In the genomic region with DNA sequence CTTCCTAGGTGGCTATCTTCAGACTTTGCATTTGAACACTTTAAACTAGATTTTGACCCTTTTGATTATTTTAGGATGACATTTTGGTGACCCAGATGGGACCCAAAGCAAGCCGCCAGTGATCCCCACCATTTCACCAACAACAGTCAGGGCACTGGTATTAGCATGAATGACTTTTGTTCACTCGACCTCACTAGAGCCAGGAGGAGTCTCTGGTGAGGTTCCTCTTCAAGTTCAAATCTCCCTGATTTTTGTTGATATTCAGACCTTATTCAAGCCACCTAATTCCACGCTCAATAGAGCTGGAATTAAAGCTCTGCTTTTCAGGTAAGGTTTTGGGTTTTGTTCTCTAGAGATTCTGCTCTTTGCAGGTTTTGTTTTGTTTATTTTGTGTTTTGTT, we compare ENCODE assay signal across 12 cellular contexts.
DNase-seq lines count a peak whose midpoint lies in the region; ATAC-seq and TF ChIP-seq lines count a peak whose summit lies in the region.
"Had no signal": no experiment of that assay in that cellular context is flagged by ENCODE, and none has a peak within 500 bp of the region (broad histone marks: within the 10 kb centered on the region; RNA-seq: fewer than 3 reads in every experiment).

No MANE protein-coding gene starts in this region.

- H3K4me1 ChIP-seq in Karpas-422 (ENCODE audit: low read length), result peaks cover 35% of the 10 kb centered on the region

- no peaks in the 10 kb centered on the region for H3K9me2 ChIP-seq in Karpas-422 (replicated peaks; ENCODE audit: insufficient read depth, low read length)

- peaks cover 40% of the 10 kb centered on the region for H3K4me1 Mint-ChIP-seq in CD14-positive monocyte

- peak overlapping the region; percentile 75 for H3K4me2 ChIP-seq in Karpas-422 (ENCODE audit: low read depth, low read length, poor library complexity, severe bottlenecking)

- H3K27me3 ChIP-seq in Karpas-422 (ENCODE audit: low read length), result no peaks in the 10 kb centered on the region

- H3K27ac Mint-ChIP-seq in CD14-positive monocyte, result peak overlapping the region in 5 of 7 donors; percentile 71 to 88 (median 74)

- 0 out of 2 replicates have a peak overlapping the region, but pooled peaks have one; percentile 29 for H3K9ac ChIP-seq in Karpas-422 (ENCODE audit: low read length)

- peaks cover 0 to 15% (median 3%) of the 10 kb centered on the region in 3 donors for H3K27me3 Mint-ChIP-seq in CD14-positive monocyte (ENCODE audit: low read depth in 3 of 3)

- no peaks in the 10 kb centered on the region for H3K36me3 Mint-ChIP-seq in CD14-positive monocyte

- H2AFZ ChIP-seq in Karpas-422 (ENCODE audit: low read length), result no peak overlapping the region

- no peak for DNase-seq in CD14-positive monocyte (ENCODE audit: low spot score)
- peak; percentile 62 for DNase-seq in Karpas-422
- no peak for DNase-seq in activated CD4-positive, alpha-beta T cell treated with anti-CD3 and anti-CD28 coated beads, Interleukin-2, amount 50 U/mL, for 4 hours
- DNase-seq in NCI-H1417 (lab: John Stamatoyannopoulos, UW), result no peak
- DNase-seq in activated naive CD4-positive, alpha-beta T cell treated with anti-CD3 and anti-CD28 coated beads, Interleukin-2, amount 50 U/mL, for 16 hours, result no peak
- DNase-seq: activated gamma-delta T cell treated with Interleukin-2 at 50 U/mL for 16 hours; effector CD4-positive, alpha-beta T cell; NCI-H774; T-helper 9 cell had no signal

- no peaks in the 10 kb centered on the region for H3K36me3 ChIP-seq in Karpas-422 (ENCODE audit: insufficient read depth, low read length)

- peak; percentile 6 for ATAC-seq in GM19372 (IDR thresholded peaks at IDR 0.05; ENCODE audit: low read depth, unreplicated experiment)
- ATAC-seq in HG02885 (IDR thresholded peaks at IDR 0.05; ENCODE audit: poor library complexity, unreplicated experiment), result peak; percentile 33
- no peak for ATAC-seq in HG02571 (IDR thresholded peaks at IDR 0.05; ENCODE audit: unreplicated experiment)

- intact Hi-C loops in CD14-positive monocyte (cut with micrococcal nuclease), result no loop called here

- peak overlapping the region; percentile 85 for H3K27ac ChIP-seq in Karpas-422 (ENCODE audit: low read length)

- H3K4me3 ChIP-seq in Karpas-422 (ENCODE audit: low read length), result peak overlapping the region; percentile 53; the same call in 1 of the 2 replicates

- H3K79me2 ChIP-seq in Karpas-422 (ENCODE audit: low read length), result no peaks in the 10 kb centered on the region

- no peaks in the 10 kb centered on the region for H3K9me3 ChIP-seq in Karpas-422 (ENCODE audit: low read length)

- H3K4me3 Mint-ChIP-seq in CD14-positive monocyte, result peak overlapping the region in 1 of 2 donors; percentile 26

- H3K9me3 Mint-ChIP-seq in CD14-positive monocyte, result no peaks in the 10 kb centered on the region

- H4K20me1 ChIP-seq in Karpas-422 (ENCODE audit: insufficient read depth, low read depth, low read length), result no peaks in the 10 kb centered on the region

- TF ChIP-seq CTCF in CD14-positive monocyte (IDR thresholded peaks at IDR 0.05), result no peak
